8 cellular contexts compared by ENCODE assay signal in the genomic region with DNA sequence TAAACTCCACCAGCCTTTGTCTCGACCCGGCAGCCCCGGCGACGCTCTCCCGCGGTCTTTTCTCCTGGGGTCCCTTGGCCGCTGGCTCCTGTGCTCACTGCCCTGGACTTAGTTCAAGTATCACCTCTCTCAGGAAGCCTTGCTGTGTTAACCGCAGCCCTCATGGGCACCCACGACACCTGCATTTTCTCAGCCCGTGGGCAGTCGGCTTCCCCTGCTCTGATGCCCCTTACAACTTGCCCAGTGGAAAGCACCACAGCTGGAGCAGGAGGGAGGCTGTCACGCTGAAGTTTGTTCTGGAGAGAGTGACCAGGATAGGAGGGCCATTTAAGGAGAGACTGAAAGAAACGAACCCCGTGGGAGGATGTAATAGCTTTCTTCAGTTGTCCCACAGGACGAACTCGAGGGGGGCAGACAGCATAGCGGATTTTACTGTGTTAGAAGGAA.
A peak's percentile ranks its signal among the peaks of the same experiment; 100 is the strongest.
DNase-seq lines count a peak whose midpoint lies in the region; ATAC-seq lines count a peak whose summit lies in the region.

No MANE protein-coding gene starts in this region.

- peak overlapping the region; percentile 56 for H3K9ac ChIP-seq in muscle layer of colon (ENCODE audit: low read length)

- no peaks in the 10 kb centered on the region for H3K36me3 ChIP-seq in effector memory CD4-positive, alpha-beta T cell (ENCODE audit: control insufficient read depth, insufficient read depth, low read length)
- peaks cover 8% of the 10 kb centered on the region for H3K36me3 ChIP-seq in muscle layer of colon (ENCODE audit: insufficient read depth, low read length)

- peak overlapping the region; percentile 79 for H3K4me3 ChIP-seq in effector memory CD4-positive, alpha-beta T cell (ENCODE audit: insufficient read depth, low read depth, low read length, poor library complexity, severe bottlenecking)
- peak overlapping the region; percentile 85 to 96 for H3K4me3 ChIP-seq in muscle layer of colon (ENCODE audit: low read depth in 1 of 2, low read length in 2 of 2)

- no peaks in the 10 kb centered on the region for H3K9me3 ChIP-seq in effector memory CD4-positive, alpha-beta T cell (ENCODE audit: control insufficient read depth, low read length)
- H3K9me3 ChIP-seq in muscle layer of colon (ENCODE audit: low read length): no peaks in the 10 kb centered on the region

- H3K27ac ChIP-seq in effector memory CD4-positive, alpha-beta T cell (ENCODE audit: insufficient read depth, low read length, poor library complexity, severe bottlenecking): peak overlapping the region; percentile 74
- H3K27ac ChIP-seq in muscle layer of colon (ENCODE audit: low read depth, low read length): peak overlapping the region; percentile 92

- no peaks in the 10 kb centered on the region for H3K27me3 ChIP-seq in effector memory CD4-positive, alpha-beta T cell (replicated peaks; ENCODE audit: control insufficient read depth, insufficient read depth, low read length, poor library complexity, severe bottlenecking)
- H3K27me3 ChIP-seq in muscle layer of colon (ENCODE audit: control insufficient read depth in 1 of 2, insufficient read depth in 2 of 2, low read length in 2 of 2): no peaks in the 10 kb centered on the region

- peak in 3 of 4 experiments; percentile 8 to 20 (median 19) for DNase-seq in activated naive CD4-positive, alpha-beta T cell (lab: John Stamatoyannopoulos, UW)
- no peak for DNase-seq in activated naive CD4-positive, alpha-beta T cell treated with Interleukin-2 at 50 U/mL for 16 hours
- peak; percentile 35 for DNase-seq in NCI-H146 treated with DMSO at 0.1 percent for 48 hours (lab: John Stamatoyannopoulos, UW; ENCODE audit: unreplicated experiment)
- no peak for DNase-seq in effector memory CD4-positive, alpha-beta T cell
- no peak for DNase-seq in DMS79 (lab: John Stamatoyannopoulos, UW)
- no peak for DNase-seq in effector CD4-positive, alpha-beta T cell

- ATAC-seq in HG02571 (IDR thresholded peaks at IDR 0.05; ENCODE audit: unreplicated experiment): peak; percentile 29

- no peaks in the 10 kb centered on the region for H3K4me1 ChIP-seq in effector memory CD4-positive, alpha-beta T cell (ENCODE audit: control insufficient read depth, insufficient read depth, low read length, poor library complexity, severe bottlenecking)
- H3K4me1 ChIP-seq in muscle layer of colon (ENCODE audit: insufficient read depth, low read length): peaks cover 13% of the 10 kb centered on the region

Comparison
In these comparisons a context has a peak if more than half of its experiments do, and no peak if none do; other contexts are left out.
1. DNase-seq: peak in activated naive CD4-positive, alpha-beta T cell (3 of 4) and NCI-H146 treated with DMSO at 0.1 percent for 48 hours (single experiment); none in activated naive CD4-positive, alpha-beta T cell treated with Interleukin-2 at 50 U/mL for 16 hours (single experiment), effector memory CD4-positive, alpha-beta T cell (0 of 3), DMS79 (single experiment) and effector CD4-positive, alpha-beta T cell (single experiment).